ENCODE assay signal across 8 cellular contexts in the genomic region with DNA sequence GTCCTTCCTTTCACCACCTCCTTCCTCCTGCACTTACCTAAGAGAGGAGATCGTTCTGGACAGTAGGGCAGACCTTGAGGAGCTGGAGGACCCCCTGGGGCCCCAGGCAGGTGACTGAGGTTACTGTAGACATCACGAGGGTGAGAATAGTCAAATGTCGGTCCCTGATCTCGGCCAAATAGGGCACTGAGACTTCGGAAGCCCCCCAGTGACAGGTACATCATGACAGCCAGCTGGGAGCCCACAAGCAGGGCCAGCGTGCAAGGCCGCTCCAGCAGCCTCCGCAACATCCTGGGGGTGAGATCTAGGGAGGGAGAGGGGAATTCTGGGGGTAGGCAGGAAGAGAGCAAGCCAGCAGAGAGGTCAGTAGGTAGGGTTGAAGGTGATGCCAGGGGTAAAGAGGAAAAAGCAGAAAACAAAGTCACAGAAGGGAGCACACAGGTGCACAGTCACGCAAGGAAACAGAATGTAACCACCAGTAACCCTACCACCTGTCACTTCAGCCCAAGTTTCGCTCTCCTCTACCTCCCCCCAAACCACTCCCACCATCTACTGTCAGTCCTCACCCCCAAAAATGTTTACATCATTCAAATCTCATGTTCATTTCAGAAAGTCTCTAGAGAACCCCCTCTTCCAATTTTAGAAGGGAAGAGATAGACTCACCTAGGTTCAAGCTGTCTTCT. TPM values are rescaled to one million over a fixed set of nuclear protein-coding genes. Genes with fewer than 3 reads are reported as not detected.
DNase-seq lines count a peak whose midpoint lies in the region; ATAC-seq, FAIRE-seq and TF ChIP-seq lines count a peak whose summit lies in the region.

No MANE protein-coding gene starts in this region.

- DNase-seq in GM12864 (ENCODE audit: low read depth) (no peak), Panc1 (ENCODE audit: low read depth, low spot score) (no peak), urothelium cell line (ENCODE audit: low spot score) (no peak), activated gamma-delta T cell (lab: John Stamatoyannopoulos, UW) (no peak)
- DNase-seq in stimulated activated CD4-positive, alpha-beta T cell treated with anti-CD3 and anti-CD28 coated beads, Interleukin-4, amount 100 ng/mL, for 24 hours, result no peak

- peak overlapping the region; percentile 67 for H3K4me3 ChIP-seq in GM12864 (ENCODE audit: low read depth, low read length)
- H3K4me3 ChIP-seq in Panc1 (ENCODE audit: low read depth in 2 of 2, low read length in 2 of 2), result peak overlapping the region; percentile 82 to 90
- H3K4me3 ChIP-seq in esophagus (ENCODE audit: low read depth in 1 of 2, low read length in 2 of 2), result peak overlapping the region; percentile 78 to 87
- H3K4me3 ChIP-seq in rectal smooth muscle tissue (ENCODE audit: low read length), result peak overlapping the region; percentile 98

- CTCF ChIA-PET in Panc1 (lab: Charles Lee), result no interaction called here

- peaks cover 10% of the 10 kb centered on the region for H3K4me1 ChIP-seq in Panc1 (ENCODE audit: control insufficient read depth, insufficient read depth, low read length)
- peaks cover 9 to 10% of the 10 kb centered on the region in 2 donors for H3K4me1 ChIP-seq in esophagus (ENCODE audit: control insufficient read depth in 2 of 2, insufficient read depth in 2 of 2, low read length in 1 of 2)
- H3K4me1 ChIP-seq in rectal smooth muscle tissue (ENCODE audit: control insufficient read depth, insufficient read depth, low read length), result peaks cover 9% of the 10 kb centered on the region

- TF ChIP-seq CTCF in GM12864 (IDR thresholded peaks at IDR 0.05; ENCODE audit: low read depth, low read length, missing control alignments) (no peak), Panc1 (IDR thresholded peaks at IDR 0.05) (no peak)

- H3K27ac ChIP-seq in Panc1 (ENCODE audit: low read length) (peak overlapping the region; percentile 24; the same call in 1 of the 2 replicates), esophagus (ENCODE audit: low read depth in 2 of 2, low read length in 1 of 2) (peak overlapping the region in 1 of 2 donors; percentile 82), rectal smooth muscle tissue (ENCODE audit: low read depth, low read length) (no peak overlapping the region)

- 85 to 87% methylated on average over 10 of the region's 10 CpGs for WGBS in esophagus, 2 donors

- no peak overlapping the region for H3K9ac ChIP-seq in rectal smooth muscle tissue (ENCODE audit: low read length)

- FAIRE-seq in urothelium cell line (lab: Jason Lieb, UNC), result no peak

- no peaks in the 10 kb centered on the region for H3K27me3 ChIP-seq in Panc1 (ENCODE audit: control insufficient read depth, insufficient read depth, low read length)
- no peaks in the 10 kb centered on the region for H3K27me3 ChIP-seq in esophagus (ENCODE audit: control insufficient read depth in 1 of 2, insufficient read depth in 2 of 2, low read length in 2 of 2)
- H3K27me3 ChIP-seq in rectal smooth muscle tissue (ENCODE audit: control insufficient read depth, insufficient read depth, low read length), result no peaks in the 10 kb centered on the region

- H3K9me3 ChIP-seq in Panc1 (ENCODE audit: control insufficient read depth, insufficient read depth, low read depth, low read length), result no peaks in the 10 kb centered on the region
- no peaks in the 10 kb centered on the region for H3K9me3 ChIP-seq in esophagus (ENCODE audit: control insufficient read depth in 2 of 2, insufficient read depth in 1 of 2, low read depth in 1 of 2, low read length in 1 of 2)

- in situ Hi-C loops in Panc1 (cut with HindIII; ENCODE audit: low pct_unique_long_range_greater_than_20kb, low sequenced_read_pairs), result no loop called here

- no peak for ATAC-seq in Panc1
- ATAC-seq in GM19467 (IDR thresholded peaks at IDR 0.05; ENCODE audit: unreplicated experiment), result no peak

- peaks cover 25% of the 10 kb centered on the region for H3K36me3 ChIP-seq in Panc1 (ENCODE audit: control insufficient read depth, insufficient read depth, low read length)
- H3K36me3 ChIP-seq in esophagus (ENCODE audit: control insufficient read depth in 2 of 2, insufficient read depth in 2 of 2, low read length in 1 of 2), result peaks cover 19 to 23% of the 10 kb centered on the region in 2 donors
- H3K36me3 ChIP-seq in rectal smooth muscle tissue (ENCODE audit: control insufficient read depth, insufficient read depth, low read length), result peaks cover 19% of the 10 kb centered on the region

- intact Hi-C loops in Panc1 (cut with micrococcal nuclease; ENCODE audit: unreplicated experiment), result no loop called here

- BruUV-seq in Panc1 (replicated peaks; lab: Mats Ljungman, UMichigan), result TSS peak; percentile 67

- POLR2A ChIA-PET in Panc1 (lab: Charles Lee), result interaction anchor here (2.0 kb wide), 1 partner anchor 21 kb away, joined by 5 read pairs; the partner anchor contains the start of gene UFC1

RNA-seq across cellular contexts. Expression of gene B4GALT3, which starts 1.4 kb away (rescaled TPM):
- 28.6 TPM for total RNA-seq in Panc1 (2021; ENCODE audit: unreplicated experiment)
- polyA plus RNA-seq in Panc1 (2012; ENCODE audit: insufficient read length), result 23.1 TPM
- 10 to 100 TPM; 18.3 to 18.8 TPM for polyA plus RNA-seq in esophagus

RNA-seq across cellular contexts. Expression of gene PPOX, which starts 9.7 kb away (rescaled TPM):
- 20.6 TPM for total RNA-seq in Panc1 (2021; ENCODE audit: unreplicated experiment)
- 26.2 TPM for polyA plus RNA-seq in Panc1 (2012; ENCODE audit: insufficient read length)
- 10 to 100 TPM; 11.7 to 29.6 TPM for polyA plus RNA-seq in esophagus

RNA-seq across cellular contexts. Expression of gene USP21, which starts 16.6 kb away (rescaled TPM):
- 41.9 TPM for total RNA-seq in Panc1 (2021; ENCODE audit: unreplicated experiment)
- 35.0 TPM for polyA plus RNA-seq in Panc1 (2012; ENCODE audit: insufficient read length)
- polyA plus RNA-seq in esophagus, result 10 to 100 TPM; 16.5 to 22.9 TPM

RNA-seq across cellular contexts. Expression of gene UFC1, which starts 22.1 kb away (rescaled TPM):
- total RNA-seq in Panc1 (2021; ENCODE audit: unreplicated experiment), result 127 TPM
- polyA plus RNA-seq in Panc1 (2012; ENCODE audit: insufficient read length), result 179 TPM
- 100 to 1,000 TPM in 1 of 2 donors, 10 to 100 TPM in 1; 94.3 to 132 TPM for polyA plus RNA-seq in esophagus

RNA-seq across cellular contexts. Expression of gene ADAMTS4, which starts 22.9 kb away (rescaled TPM):
- 0.26 TPM for total RNA-seq in Panc1 (2021; ENCODE audit: unreplicated experiment)
- polyA plus RNA-seq in Panc1 (2012; ENCODE audit: insufficient read length), result 0.11 TPM
- polyA plus RNA-seq in esophagus, result 1 to 10 TPM in 1 of 2 donors, under 1 TPM in 1; 0.82 to 1.1 TPM
